Comparison of ENCODE assay signal across 8 cellular contexts in the genomic region with DNA sequence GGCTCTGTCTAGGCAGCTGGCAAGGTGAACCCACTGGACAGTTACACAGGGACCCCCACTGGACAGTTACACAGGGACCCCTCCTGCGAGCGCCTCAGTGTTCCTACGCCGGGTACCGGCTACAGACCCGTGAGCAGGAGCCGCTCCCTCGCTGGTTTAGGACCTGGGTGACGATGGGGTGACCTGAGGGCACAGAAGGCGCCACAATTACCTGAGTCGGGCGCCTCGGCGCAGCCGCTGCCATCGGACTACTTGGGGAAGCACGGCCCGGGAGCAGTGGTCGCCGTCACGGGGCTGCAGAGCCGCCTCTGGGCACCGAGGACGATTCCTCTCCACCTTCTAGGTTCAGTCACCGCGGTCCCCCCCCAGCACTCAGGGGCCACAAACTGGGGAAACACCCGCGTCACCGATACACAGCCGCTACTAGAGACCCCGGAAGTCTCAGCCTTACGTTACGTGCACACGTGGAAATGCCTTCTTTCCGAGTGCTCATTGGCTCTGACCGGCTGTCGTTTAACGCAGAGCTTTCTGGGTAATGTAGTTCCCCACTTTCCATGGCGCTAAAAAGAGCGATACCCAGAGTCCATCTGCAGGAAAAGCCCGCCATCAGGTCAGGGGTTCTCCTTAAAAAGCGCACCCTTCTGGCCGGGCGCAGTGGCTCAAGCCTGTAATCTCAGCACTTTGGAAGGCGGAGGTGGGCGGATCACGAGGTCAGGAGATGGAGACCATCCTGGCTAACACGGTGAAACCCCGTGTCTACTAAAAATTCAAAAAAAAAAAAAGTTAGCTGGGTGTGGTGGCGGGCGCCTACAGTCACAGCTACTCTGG. TPM values are rescaled to one million over a fixed set of nuclear protein-coding genes. Genes with fewer than 3 reads are reported as not detected.
DNase-seq lines count a peak whose midpoint lies in the region; ATAC-seq and TF ChIP-seq lines count a peak whose summit lies in the region.
"Not testable (repeated sequence)": the region's sequence is repeated elsewhere in the genome, so short reads cannot be mapped to it uniquely, and the experiment has no call there.

A gene (minus strand): TSS at position 425 of the 828 bp plus-strand sequence. CDS start 181 bp downstream, at position 244.

- H4K5ac ChIP-seq in IMR-90 (ENCODE audit: low read depth, low read length): peak within 1 kb of the TSS; percentile 7; the same call in 1 of the 2 replicates

- peaks cover 16% of the 10 kb centered on the region for H3K36me3 ChIP-seq in IMR-90 (ENCODE audit: control insufficient read depth, insufficient read depth, low read length)
- H3K36me3 ChIP-seq in mucosa of rectum (ENCODE audit: control insufficient read depth in 2 of 2, insufficient read depth in 2 of 2, low read length in 2 of 2): peaks cover 8 to 13% of the 10 kb centered on the region in 2 donors

- peak within 1 kb of the TSS; percentile 35; the same call in 1 of the 2 replicates for H3K56ac ChIP-seq in IMR-90 (ENCODE audit: extremely low read depth, insufficient read depth, low read length)

- dilution Hi-C loops in IMR-90 (cut with HindIII; ENCODE audit: low sequenced_read_pairs, unreplicated experiment): not testable (repeated sequence)

- peak within 1 kb of the TSS; percentile 59 for H3K27ac ChIP-seq in IMR-90 (ENCODE audit: insufficient read depth, low read length)
- H3K27ac ChIP-seq in mucosa of rectum (ENCODE audit: low read depth in 2 of 2, low read length in 2 of 2): peak within 1 kb of the TSS; percentile 38 to 51

- H3K9ac ChIP-seq in IMR-90 (ENCODE audit: low read depth, low read length): peak within 1 kb of the TSS; percentile 80
- peak within 1 kb of the TSS; percentile 77 to 88 for H3K9ac ChIP-seq in mucosa of rectum (ENCODE audit: low read depth in 1 of 2, low read length in 2 of 2)

- in situ Hi-C loops in IMR-90 (cut with MboI; ENCODE audit: low sequenced_read_pairs): not testable (repeated sequence)

- not testable (repeated sequence) for H2BK20ac ChIP-seq in IMR-90 (ENCODE audit: low read depth, low read length)

- H3K79me1 ChIP-seq in IMR-90 (ENCODE audit: low read depth in 1 of 2, low read length in 2 of 2): peaks cover 21 to 27% of the 10 kb centered on the region in 2 experiments

- not testable (repeated sequence) for TF ChIP-seq POLR2A in IMR-90 (IDR thresholded peaks at IDR 0.05; ENCODE audit: low read depth, low read length)
- peak; percentile 71 for TF ChIP-seq POLR2A in erythroblast (IDR thresholded peaks at IDR 0.05; ENCODE audit: low read length)

- H3K9me3 ChIP-seq in IMR-90 (ENCODE audit: control insufficient read depth, insufficient read depth, low read length); mucosa of rectum (ENCODE audit: control insufficient read depth in 2 of 2, low read length in 2 of 2): not testable (repeated sequence)

- TF ChIP-seq CTCF in IMR-90 (conservative IDR thresholded peaks at IDR 0.05; ENCODE audit: low read depth, low read length): peak; percentile 47

- H3K4me2 ChIP-seq in IMR-90 (ENCODE audit: low read depth, low read length): peak within 1 kb of the TSS; percentile 89

- H3K18ac ChIP-seq in IMR-90 (ENCODE audit: low read depth, low read length): not testable (repeated sequence)

- not testable (repeated sequence) for H2AK5ac ChIP-seq in IMR-90 (ENCODE audit: low read depth, low read length)

- peak within 1 kb of the TSS; percentile 86 for H2AFZ ChIP-seq in IMR-90 (replicated peaks; ENCODE audit: low read length, poor library complexity)

- DNase-seq in DMS153 (lab: John Stamatoyannopoulos, UW) (peak; percentile 93), IMR-90 (peak; percentile 96), OCI-M1 (lab: John Stamatoyannopoulos, UW) (peak; percentile 98), activated T-cell treated with anti-CD3 and anti-CD28 coated beads for 24 hours (ENCODE audit: low read depth) (peak; percentile 79), erythroblast (lab: John Stamatoyannopoulos, UW) (peak; percentile 94 to 95)
- DNase-seq in stimulated activated CD8-positive, alpha-beta memory T cell treated with anti-CD3 and anti-CD28 coated beads, Interleukin-4, amount 100 ng/mL, for 48 hours: peak; percentile 84

- H2BK120ac ChIP-seq in IMR-90 (ENCODE audit: low read depth, low read length): not testable (repeated sequence)

- not testable (repeated sequence) for H2BK15ac ChIP-seq in IMR-90 (ENCODE audit: low read depth, low read length)

- POLR2A ChIA-PET in IMR-90 (lab: Charles Lee; ENCODE audit: unreplicated experiment): interaction anchor here (0.6 kb wide), 1 partner anchor 253 kb away, joined by 4 read pairs; no protein-coding TSS in a partner anchor

- H3K4ac ChIP-seq in IMR-90 (ENCODE audit: low read depth, low read length): peak within 1 kb of the TSS; percentile 46; the same call in 1 of the 2 replicates

- CTCF ChIA-PET in IMR-90 (lab: Yijun Ruan, JAX): interaction anchor here (0.6 kb wide), 3 partner anchors 30 to 528 kb away, joined by 3 to 4 read pairs (median 3); no protein-coding TSS in a partner anchor

- not testable (repeated sequence) for H4K20me1 ChIP-seq in IMR-90 (ENCODE audit: insufficient read depth, low read length)

- peak; percentile 96 for ATAC-seq in GM21528 (IDR thresholded peaks at IDR 0.05; ENCODE audit: low FRiP score, unreplicated experiment)
- peak; percentile 99 for ATAC-seq in IMR-90 (ENCODE audit: low read depth)

- not testable (repeated sequence) for TF ChIP-seq RAD21 in IMR-90 (IDR thresholded peaks at IDR 0.05; ENCODE audit: low read length)

- H3K14ac ChIP-seq in IMR-90 (replicated peaks; ENCODE audit: low read depth, low read length): not testable (repeated sequence)

- 1% methylated on average over 14 of the region's 51 CpGs; no CpG with 5 or more reads in 1 of the 2 experiments for WGBS in IMR-90 (ENCODE audit: extremely low coverage in 2 of 2, insufficient read length in 1 of 2), 2 experiments

- not testable (repeated sequence) for H3K4me1 ChIP-seq in IMR-90 (ENCODE audit: control insufficient read depth, insufficient read depth, low read length); mucosa of rectum (ENCODE audit: control insufficient read depth in 2 of 2, insufficient read depth in 2 of 2, low read length in 2 of 2)

- H2AK9ac ChIP-seq in IMR-90 (replicated peaks; ENCODE audit: low read depth, low read length, poor library complexity): peak within 1 kb of the TSS; percentile 83

- not testable (repeated sequence) for BruUV-seq in IMR-90 (replicated peaks; lab: Mats Ljungman, UMichigan)

- H3K23ac ChIP-seq in IMR-90 (ENCODE audit: low read depth, low read length): not testable (repeated sequence)

- H4K91ac ChIP-seq in IMR-90 (ENCODE audit: insufficient read depth, low read depth, low read length): not testable (repeated sequence)

- H3K9me1 ChIP-seq in IMR-90 (ENCODE audit: insufficient read depth, low read length): not testable (repeated sequence)

- intact Hi-C loops in IMR-90 (cut with micrococcal nuclease): not testable (repeated sequence)

- H4K8ac ChIP-seq in IMR-90 (ENCODE audit: low read depth in 2 of 2, low read length in 2 of 2): peak within 1 kb of the TSS in 1 of 2 experiments; percentile 74; a peak in 2 of 4 replicates

- H2BK5ac ChIP-seq in IMR-90 (ENCODE audit: low read depth, low read length, poor library complexity, severe bottlenecking): peak within 1 kb of the TSS; percentile 38

- not testable (repeated sequence) for H3K27me3 ChIP-seq in IMR-90 (ENCODE audit: control insufficient read depth, insufficient read depth, low read length); mucosa of rectum (ENCODE audit: control insufficient read depth in 2 of 2, insufficient read depth in 2 of 2, low read length in 2 of 2)

- H3K4me3 ChIP-seq in IMR-90 (ENCODE audit: insufficient read depth, low read depth, low read length) (peak within 1 kb of the TSS; percentile 97), mucosa of rectum (ENCODE audit: low read length in 2 of 2) (peak within 1 kb of the TSS; percentile 90 to 94)

TF ChIP-seq in IMR-90, 13 proteins besides CTCF, POLR2A, EP300 and RAD21:
- TF ChIP-seq SMC3 (IDR thresholded peaks at IDR 0.05; ENCODE audit: low read depth, low read length): 0 out of 2 replicates have a peak, but pooled peaks have one; percentile 7
- peak; percentile 68; the same call in 1 of the 2 replicates for TF ChIP-seq MXI1 (IDR thresholded peaks at IDR 0.05; ENCODE audit: borderline replicate concordance, low read depth, low read length)
- TF ChIP-seq MAZ (IDR thresholded peaks at IDR 0.05; ENCODE audit: borderline replicate concordance, low read depth, low read length): 0 out of 2 replicates have a peak, but pooled peaks have one; percentile 20

RNA-seq across cellular contexts. Expression of the gene that starts here (rescaled TPM):
- 20.8 and 23.1 TPM in 2 replicates for total RNA-seq in IMR-90 (2012; rRNA removed)
- 3.1 and 4.0 TPM in 2 replicates for polyA plus RNA-seq in IMR-90 (2012; rRNA removed)
- polyA plus RNA-seq in IMR-90 (2012; cell fraction: cytosol; rRNA removed): 0.87 and 1.4 TPM in 2 replicates
- 3.4 and 16.8 TPM in 2 replicates for polyA plus RNA-seq in IMR-90 (2012; cell fraction: nucleus; rRNA removed; ENCODE audit: low replicate concordance)

Comparison
In these comparisons a context has a peak if more than half of its experiments do, and no peak if none do; other contexts are left out.
1. Peak in every context shown above with its lines: DNase-seq, ATAC-seq, H3K4me3 ChIP-seq and H3K27ac ChIP-seq.